ENCODE assay signal across 8 cellular contexts in the genomic region with DNA sequence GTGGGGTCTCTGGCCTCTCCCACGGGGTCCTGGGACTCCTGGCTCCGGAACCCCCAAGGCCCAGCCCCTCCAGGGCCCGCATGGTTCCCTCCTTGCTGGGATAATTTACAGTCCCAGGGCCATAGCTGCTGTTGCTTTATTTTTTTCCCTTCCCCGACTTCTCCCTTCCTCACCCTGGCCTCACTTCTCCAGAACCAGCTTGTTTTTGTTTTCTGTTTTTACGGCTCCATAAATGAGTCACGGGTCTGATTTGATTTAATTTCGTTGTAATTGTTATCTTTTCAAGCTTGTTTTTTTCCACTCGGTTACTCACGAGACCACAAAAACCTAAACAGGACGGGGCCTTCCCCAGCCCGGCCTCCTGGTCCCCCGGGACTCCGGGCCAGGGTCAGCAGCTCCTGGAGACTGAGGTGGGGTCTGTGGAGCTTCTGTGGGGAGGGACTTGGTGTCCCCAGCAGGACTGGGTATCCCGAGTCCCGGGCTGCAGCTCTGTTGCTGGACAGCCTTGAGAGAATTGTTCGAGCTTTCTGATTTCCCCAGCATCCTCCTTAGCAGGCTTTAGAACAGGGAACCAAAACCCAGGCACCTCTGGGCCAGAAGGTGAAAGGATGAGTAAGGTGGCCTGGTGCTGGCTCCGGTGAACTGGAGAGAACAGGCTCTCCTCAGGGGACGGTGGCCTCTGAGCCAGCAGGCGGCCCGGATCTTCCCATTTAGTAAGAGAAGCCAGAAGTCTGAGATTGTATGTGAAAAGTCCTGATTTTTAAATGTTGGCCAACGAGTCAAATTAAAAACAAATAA.
A peak's percentile ranks its signal among the peaks of the same experiment; 100 is the strongest.
DNase-seq lines count a peak whose midpoint lies in the region; ATAC-seq and TF ChIP-seq lines count a peak whose summit lies in the region.

No MANE protein-coding gene starts in this region.

- no peak for ATAC-seq in activated naive CD8-positive, alpha-beta T cell treated with anti-CD3 and anti-CD28 coated beads, Interleukin-2, amount 10 ng/mL, durations not matched to agents 7 days and 5 days (ENCODE audit: low read depth)

- H3K27ac Mint-ChIP-seq in activated naive CD8-positive, alpha-beta T cell treated with anti-CD3 and anti-CD28 coated beads, Interleukin-2, amount 10 ng/mL, durations not matched to agents 7 days and 5 days: peak overlapping the region; percentile 21
- no peak overlapping the region for H3K27ac Mint-ChIP-seq in activated naive CD8-positive, alpha-beta T cell treated with anti-CD3 and anti-CD28 coated beads for 36 hours
- H3K27ac Mint-ChIP-seq in activated naive CD4-positive, alpha-beta T cell treated with anti-CD3 and anti-CD28 coated beads, Interleukin-2, amount 10 ng/mL, durations not matched to agents 7 days and 5 days: no peak overlapping the region

- CTCF ChIA-PET in RWPE1 (lab: Yijun Ruan, JAX): interaction anchor here (0.5 to 1.1 kb wide), 12 partner anchors 10 to 283 kb away, joined by 3 to 7 read pairs (median 3); no protein-coding TSS in a partner anchor
- CTCF ChIA-PET in activated naive CD4-positive, alpha-beta T cell treated with anti-CD3 and anti-CD28 coated beads, Interleukin-2, amount 10 ng/mL, durations not matched to agents 7 days and 5 days (lab: Charles Lee): interaction anchor here (0.8 kb wide), 1 partner anchor 10 kb away, joined by 3 read pairs; no protein-coding TSS in a partner anchor

- 41 to 57% (median 49%) methylated on average over 21 of the region's 21 CpGs for WGBS in spleen, 5 donors

- intact Hi-C loops in spleen (cut with DNase I; ENCODE audit: low total_unique reads): no loop called here

- peaks cover 15% of the 10 kb centered on the region for H3K27me3 Mint-ChIP-seq in activated naive CD8-positive, alpha-beta T cell treated with anti-CD3 and anti-CD28 coated beads, Interleukin-2, amount 10 ng/mL, durations not matched to agents 7 days and 5 days
- H3K27me3 Mint-ChIP-seq in activated naive CD8-positive, alpha-beta T cell treated with anti-CD3 and anti-CD28 coated beads for 36 hours: peaks cover 4% of the 10 kb centered on the region
- H3K27me3 Mint-ChIP-seq in activated naive CD4-positive, alpha-beta T cell treated with anti-CD3 and anti-CD28 coated beads, Interleukin-2, amount 10 ng/mL, durations not matched to agents 7 days and 5 days: peaks cover 47% of the 10 kb centered on the region

- no peaks in the 10 kb centered on the region for H3K36me3 ChIP-seq in spleen

- TF ChIP-seq CTCF in RWPE1 (conservative IDR thresholded peaks at IDR 0.05; ENCODE audit: low read depth) (no peak), fibroblast of the aortic adventitia (IDR thresholded peaks at IDR 0.05; ENCODE audit: insufficient read depth, low read length) (peak; percentile 10), spleen (IDR thresholded peaks at IDR 0.05 in 8 of 11, conservative IDR thresholded peaks at IDR 0.05 in 3 of 11) (no peak)

- peaks cover 18% of the 10 kb centered on the region for H3K4me1 Mint-ChIP-seq in activated naive CD8-positive, alpha-beta T cell treated with anti-CD3 and anti-CD28 coated beads, Interleukin-2, amount 10 ng/mL, durations not matched to agents 7 days and 5 days
- H3K4me1 Mint-ChIP-seq in activated naive CD8-positive, alpha-beta T cell treated with anti-CD3 and anti-CD28 coated beads for 36 hours: no peaks in the 10 kb centered on the region
- peaks cover 5% of the 10 kb centered on the region for H3K4me1 Mint-ChIP-seq in activated naive CD4-positive, alpha-beta T cell treated with anti-CD3 and anti-CD28 coated beads, Interleukin-2, amount 10 ng/mL, durations not matched to agents 7 days and 5 days

- H3K27ac ChIP-seq in RWPE1 (peak overlapping the region; percentile 64), spleen (peak overlapping the region; percentile 15 to 95 (median 74))

- H3K4me1 ChIP-seq in spleen: peaks cover 13 to 70% (median 45%) of the 10 kb centered on the region in 6 donors

- POLR2A ChIA-PET in activated naive CD8-positive, alpha-beta T cell treated with anti-CD3 and anti-CD28 coated beads, Interleukin-2, amount 10 ng/mL, durations not matched to agents 7 days and 5 days (lab: Charles Lee): interaction anchor here (1.1 kb wide), 1 partner anchor 9 kb away, joined by 3 read pairs; no protein-coding TSS in a partner anchor
- POLR2A ChIA-PET in RWPE1 (lab: Yijun Ruan, JAX; ENCODE audit: low non-redundant PET): no interaction called here

- no peak overlapping the region for H3K4me3 ChIP-seq in fibroblast of the aortic adventitia (ENCODE audit: low read depth, low read length)
- peak overlapping the region in 1 of 8 donors; percentile 35 for H3K4me3 ChIP-seq in spleen

- TF ChIP-seq POLR2A in spleen (IDR thresholded peaks at IDR 0.05): no peak

- H3K27me3 ChIP-seq in spleen (replicated peaks in 1 of 7): peaks cover 0 to 32% (median 0%) of the 10 kb centered on the region in 7 donors

- H3K9me3 Mint-ChIP-seq in activated naive CD8-positive, alpha-beta T cell treated with anti-CD3 and anti-CD28 coated beads, Interleukin-2, amount 10 ng/mL, durations not matched to agents 7 days and 5 days: no peaks in the 10 kb centered on the region
- no peaks in the 10 kb centered on the region for H3K9me3 Mint-ChIP-seq in activated naive CD8-positive, alpha-beta T cell treated with anti-CD3 and anti-CD28 coated beads for 36 hours
- H3K9me3 Mint-ChIP-seq in activated naive CD4-positive, alpha-beta T cell treated with anti-CD3 and anti-CD28 coated beads, Interleukin-2, amount 10 ng/mL, durations not matched to agents 7 days and 5 days: no peaks in the 10 kb centered on the region

- no peak for DNase-seq in activated naive CD8-positive, alpha-beta T cell treated with anti-CD3 and anti-CD28 coated beads, Interleukin-2, amount 10 ng/mL, durations not matched to agents 7 days and 5 days
- no peak for DNase-seq in activated naive CD8-positive, alpha-beta T cell treated with anti-CD3 and anti-CD28 coated beads for 36 hours
- no peak for DNase-seq in RWPE1 (ENCODE audit: low spot score)
- DNase-seq in fibroblast of the aortic adventitia (ENCODE audit: low read depth): peak; percentile 66
- no peak for DNase-seq in spleen
- no peak for DNase-seq in ureter (ENCODE audit: low spot score)
- no peak for DNase-seq in NCI-H1694 (lab: John Stamatoyannopoulos, UW)
- DNase-seq in activated naive CD4-positive, alpha-beta T cell treated with anti-CD3 and anti-CD28 coated beads, Interleukin-2, amount 10 ng/mL, durations not matched to agents 7 days and 5 days: no peak

- H3K36me3 Mint-ChIP-seq in activated naive CD8-positive, alpha-beta T cell treated with anti-CD3 and anti-CD28 coated beads, Interleukin-2, amount 10 ng/mL, durations not matched to agents 7 days and 5 days: no peaks in the 10 kb centered on the region
- H3K36me3 Mint-ChIP-seq in activated naive CD8-positive, alpha-beta T cell treated with anti-CD3 and anti-CD28 coated beads for 36 hours: no peaks in the 10 kb centered on the region
- H3K36me3 Mint-ChIP-seq in activated naive CD4-positive, alpha-beta T cell treated with anti-CD3 and anti-CD28 coated beads, Interleukin-2, amount 10 ng/mL, durations not matched to agents 7 days and 5 days: no peaks in the 10 kb centered on the region

- no peak overlapping the region for H3K4me3 Mint-ChIP-seq in activated naive CD8-positive, alpha-beta T cell treated with anti-CD3 and anti-CD28 coated beads, Interleukin-2, amount 10 ng/mL, durations not matched to agents 7 days and 5 days
- H3K4me3 Mint-ChIP-seq in activated naive CD8-positive, alpha-beta T cell treated with anti-CD3 and anti-CD28 coated beads for 36 hours: no peak overlapping the region
- H3K4me3 Mint-ChIP-seq in activated naive CD4-positive, alpha-beta T cell treated with anti-CD3 and anti-CD28 coated beads, Interleukin-2, amount 10 ng/mL, durations not matched to agents 7 days and 5 days: no peak overlapping the region

- no peaks in the 10 kb centered on the region for H3K9me3 ChIP-seq in spleen
